In genomic region chr7:68070992-68071391, GRCh38 we compare ENCODE assay signal across 8 cellular contexts.
"Had no signal": no experiment of that assay in that cellular context is flagged by ENCODE, and none has a peak within 500 bp of the region (broad histone marks: within the 10 kb centered on the region; RNA-seq: fewer than 3 reads in every experiment).

No MANE protein-coding gene starts in this region.

- H3K9ac ChIP-seq: GM23248 had no signal

- DNase-seq: GM23248, GOT3, H9, HCEC 1CT, IMR-90, KG1 had no signal

- H3K27ac ChIP-seq: GM23248 had no signal

- H3K4me3 ChIP-seq: GM23248 had no signal

- FAIRE-seq: H54, HTR-8/SVneo had no signal

- H2AFZ ChIP-seq: GM23248 had no signal
